In the genomic region with DNA sequence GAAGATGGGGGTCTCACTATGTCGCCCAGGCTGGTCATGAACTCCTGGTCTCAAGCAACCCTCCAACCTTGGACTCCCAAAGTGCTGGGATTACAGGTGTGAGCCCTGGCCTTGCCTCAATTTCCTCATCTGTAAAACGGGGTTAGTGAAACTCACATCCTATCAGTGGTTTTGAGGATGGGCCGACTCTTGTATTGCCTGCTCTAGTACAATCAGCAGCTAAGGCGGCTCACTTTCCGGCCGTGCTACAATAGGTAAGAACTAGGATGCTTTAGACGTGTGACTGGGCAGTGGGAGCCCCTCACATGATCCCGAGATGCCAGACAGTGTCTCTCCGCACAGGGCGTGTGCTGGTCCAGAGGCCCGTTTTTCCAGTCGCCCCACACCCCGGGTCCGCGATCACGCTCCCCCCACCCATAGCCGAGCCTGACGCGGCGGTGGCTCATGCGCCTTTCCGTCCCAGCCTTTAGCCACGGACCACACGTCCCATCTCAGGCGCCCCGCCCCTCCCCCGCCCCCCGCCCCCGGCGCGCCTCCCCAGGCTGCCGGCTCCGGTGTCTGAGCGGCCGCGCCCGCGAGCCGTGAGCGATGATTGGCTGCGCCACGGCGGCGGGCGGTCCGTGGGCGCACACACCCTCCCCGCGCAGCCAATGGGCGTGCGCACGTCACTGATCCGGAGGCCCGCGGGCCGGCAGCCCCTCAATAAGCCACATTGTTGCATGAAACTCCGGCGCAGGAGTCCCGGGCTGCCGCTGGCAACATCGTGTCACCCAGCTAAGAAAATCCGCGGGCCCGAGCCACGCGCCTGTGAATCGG, we compare ENCODE assay signal across 1 cellular context.
TF ChIP-seq lines count a peak whose summit lies in the region.

HK2 (plus strand) TSS at position 710 of the 816 bp plus-strand sequence. CDS start 454 bp downstream, outside the sequence.

TF ChIP-seq in HEK293, 187 proteins besides CTCF, POLR2A, EP300 and RAD21 (continued from another document):
- TF ChIP-seq SCRT2 (tag by site-specific recombination; IDR thresholded peaks at IDR 0.05) (peak; percentile 62), ZNF521 (tag by site-specific recombination; IDR thresholded peaks at IDR 0.05) (no peak), ZNF391 (tag by site-specific recombination; IDR thresholded peaks at IDR 0.05; ENCODE audit: borderline replicate concordance, low read depth) (no peak), PRDM2 (tag by site-specific recombination; IDR thresholded peaks at IDR 0.05; ENCODE audit: borderline replicate concordance) (no peak), ZBTB20 (tag by site-specific recombination; IDR thresholded peaks at IDR 0.05) (peak; percentile 37; the same call in 1 of the 2 replicates), ZIC2 (tag by site-specific recombination; IDR thresholded peaks at IDR 0.05) (no peak), ZSCAN23 (tag by site-specific recombination; IDR thresholded peaks at IDR 0.05) (no peak), ZBTB1 (tag by site-specific recombination; IDR thresholded peaks at IDR 0.05) (no peak)
- TF ChIP-seq, protein P1, sequence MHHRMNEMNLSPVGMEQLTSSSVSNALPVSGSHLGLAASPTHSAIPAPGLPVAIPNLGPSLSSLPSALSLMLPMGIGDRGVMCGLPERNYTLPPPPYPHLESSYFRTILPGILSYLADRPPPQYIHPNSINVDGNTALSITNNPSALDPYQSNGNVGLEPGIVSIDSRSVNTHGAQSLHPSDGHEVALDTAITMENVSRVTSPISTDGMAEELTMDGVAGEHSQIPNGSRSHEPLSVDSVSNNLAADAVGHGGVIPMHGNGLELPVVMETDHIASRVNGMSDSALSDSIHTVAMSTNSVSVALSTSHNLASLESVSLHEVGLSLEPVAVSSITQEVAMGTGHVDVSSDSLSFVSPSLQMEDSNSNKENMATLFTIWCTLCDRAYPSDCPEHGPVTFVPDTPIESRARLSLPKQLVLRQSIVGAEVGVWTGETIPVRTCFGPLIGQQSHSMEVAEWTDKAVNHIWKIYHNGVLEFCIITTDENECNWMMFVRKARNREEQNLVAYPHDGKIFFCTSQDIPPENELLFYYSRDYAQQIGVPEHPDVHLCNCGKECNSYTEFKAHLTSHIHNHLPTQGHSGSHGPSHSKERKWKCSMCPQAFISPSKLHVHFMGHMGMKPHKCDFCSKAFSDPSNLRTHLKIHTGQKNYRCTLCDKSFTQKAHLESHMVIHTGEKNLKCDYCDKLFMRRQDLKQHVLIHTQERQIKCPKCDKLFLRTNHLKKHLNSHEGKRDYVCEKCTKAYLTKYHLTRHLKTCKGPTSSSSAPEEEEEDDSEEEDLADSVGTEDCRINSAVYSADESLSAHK (tag by site-specific recombination; IDR thresholded peaks at IDR 0.05): peak; percentile 53; the same call in 1 of the 2 replicates
- TF ChIP-seq, protein P2, sequence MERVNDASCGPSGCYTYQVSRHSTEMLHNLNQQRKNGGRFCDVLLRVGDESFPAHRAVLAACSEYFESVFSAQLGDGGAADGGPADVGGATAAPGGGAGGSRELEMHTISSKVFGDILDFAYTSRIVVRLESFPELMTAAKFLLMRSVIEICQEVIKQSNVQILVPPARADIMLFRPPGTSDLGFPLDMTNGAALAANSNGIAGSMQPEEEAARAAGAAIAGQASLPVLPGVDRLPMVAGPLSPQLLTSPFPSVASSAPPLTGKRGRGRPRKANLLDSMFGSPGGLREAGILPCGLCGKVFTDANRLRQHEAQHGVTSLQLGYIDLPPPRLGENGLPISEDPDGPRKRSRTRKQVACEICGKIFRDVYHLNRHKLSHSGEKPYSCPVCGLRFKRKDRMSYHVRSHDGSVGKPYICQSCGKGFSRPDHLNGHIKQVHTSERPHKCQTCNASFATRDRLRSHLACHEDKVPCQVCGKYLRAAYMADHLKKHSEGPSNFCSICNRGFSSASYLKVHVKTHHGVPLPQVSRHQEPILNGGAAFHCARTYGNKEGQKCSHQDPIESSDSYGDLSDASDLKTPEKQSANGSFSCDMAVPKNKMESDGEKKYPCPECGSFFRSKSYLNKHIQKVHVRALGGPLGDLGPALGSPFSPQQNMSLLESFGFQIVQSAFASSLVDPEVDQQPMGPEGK (tag by site-specific recombination; IDR thresholded peaks at IDR 0.05): peak; percentile 39; the same call in 1 of the 2 replicates
